Comparison of ENCODE assay signal across 1 cellular context in the genomic region with DNA sequence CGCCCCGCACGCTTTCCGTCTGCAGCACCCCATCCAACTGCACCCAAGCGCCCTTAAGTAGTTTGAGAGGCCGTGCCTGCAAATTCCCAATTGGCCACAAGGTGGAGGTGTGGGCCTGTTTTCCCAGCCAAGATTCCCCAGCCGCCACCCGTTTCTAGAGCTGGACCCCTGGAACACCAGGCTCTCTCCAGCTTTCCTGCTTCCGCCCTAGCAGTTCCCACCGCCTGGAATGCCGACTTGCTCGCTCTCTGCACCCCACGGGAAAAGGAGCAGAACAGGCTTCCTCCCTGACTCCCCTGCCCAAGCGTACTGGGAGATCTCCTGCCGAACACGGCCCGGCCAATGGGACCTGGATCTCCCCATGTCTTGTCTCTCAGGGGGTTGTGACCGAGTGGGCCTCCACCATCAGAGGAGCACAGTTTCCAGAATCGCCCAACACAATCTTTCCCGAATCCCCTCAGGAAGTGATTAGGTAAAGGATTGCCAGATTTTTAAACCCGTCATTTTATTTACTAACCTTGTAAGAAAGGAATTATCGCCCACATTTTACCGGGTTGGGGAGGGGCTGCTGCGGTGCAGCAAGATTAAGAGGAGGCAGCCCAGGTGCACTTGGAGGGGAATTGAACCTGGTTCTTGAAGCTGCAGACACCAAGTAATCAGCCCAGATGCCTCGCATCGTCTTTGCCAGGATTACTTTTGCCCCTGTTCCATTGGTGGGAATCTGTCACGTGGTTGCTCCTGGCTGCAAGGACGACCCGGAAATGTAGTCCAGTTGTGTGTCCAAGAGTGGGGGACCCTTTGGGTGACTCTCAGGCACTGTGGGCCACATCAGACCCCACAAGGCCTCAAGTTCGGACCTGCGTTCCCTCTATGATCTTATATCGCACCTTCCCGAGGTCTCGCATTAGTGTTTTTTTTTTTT.
TF ChIP-seq lines count a peak whose summit lies in the region.

No MANE protein-coding gene starts in this region.

TF ChIP-seq in H1, 55 proteins besides CTCF, POLR2A, EP300 and RAD21:
- TF ChIP-seq SP1 (IDR thresholded peaks at IDR 0.05; ENCODE audit: low read depth, low read length) (peak; percentile 74; the same call in 1 of the 2 replicates), ASH2L (IDR thresholded peaks at IDR 0.05; ENCODE audit: low read length) (peak; percentile 39), KDM4A (IDR thresholded peaks at IDR 0.05; ENCODE audit: low read depth, low read length, severe bottlenecking) (peak; percentile 23), EZH2 (IDR thresholded peaks at IDR 0.05; ENCODE audit: low read depth, low read length, severe bottlenecking) (peak; percentile 26), HDAC2 (IDR thresholded peaks at IDR 0.05; ENCODE audit: borderline replicate concordance in 1 of 2, low read depth in 2 of 2, low read length in 2 of 2) (0 out of 4 replicates have a peak, but pooled peaks of 1 of the 2 experiments have one; percentile 32), GTF2F1 (IDR thresholded peaks at IDR 0.05; ENCODE audit: borderline replicate concordance, low read depth, low read length) (no peak), SIN3A (conservative IDR thresholded peaks at IDR 0.05 in 1 of 2, IDR thresholded peaks at IDR 0.05 in 1 of 2; ENCODE audit: low read depth in 1 of 2, low read length in 2 of 2) (0 out of 4 replicates have a peak, but pooled peaks of 1 of the 2 experiments have one; percentile 63), CHD1 (IDR thresholded peaks at IDR 0.05; ENCODE audit: low read depth, low read length) (no peak), CBX5 (IDR thresholded peaks at IDR 0.05; ENCODE audit: low read depth, low read length) (no peak), TAF7 (optimal IDR thresholded peaks at IDR 0.05; ENCODE audit: borderline replicate concordance, low read depth, low read length) (no peak), TBP (IDR thresholded peaks at IDR 0.05; ENCODE audit: low read depth, low read length) (peak; percentile 25; the same call in 1 of the 2 replicates), E2F6 (IDR thresholded peaks at IDR 0.05) (peak; percentile 66), JUND (IDR thresholded peaks at IDR 0.05; ENCODE audit: low read length) (peak; percentile 26; the same call in 1 of the 2 replicates), TAF1 (IDR thresholded peaks at IDR 0.05; ENCODE audit: low read depth, low read length) (peak; percentile 42; the same call in 1 of the 2 replicates), NRF1 (IDR thresholded peaks at IDR 0.05; ENCODE audit: low read depth, low read length) (no peak), USF2 (IDR thresholded peaks at IDR 0.05; ENCODE audit: low read length) (peak; percentile 86), TEAD4 (IDR thresholded peaks at IDR 0.05; ENCODE audit: low read depth, low read length) (peak; percentile 76; the same call in 1 of the 2 replicates), GABPA (IDR thresholded peaks at IDR 0.05; ENCODE audit: borderline replicate concordance, insufficient read depth, low read length) (peak; percentile 74; the same call in 1 of the 2 replicates)
- TF ChIP-seq, protein P1, sequence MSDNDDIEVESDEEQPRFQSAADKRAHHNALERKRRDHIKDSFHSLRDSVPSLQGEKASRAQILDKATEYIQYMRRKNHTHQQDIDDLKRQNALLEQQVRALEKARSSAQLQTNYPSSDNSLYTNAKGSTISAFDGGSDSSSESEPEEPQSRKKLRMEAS (IDR thresholded peaks at IDR 0.05), result peak; percentile 68
